21 cellular contexts compared by ENCODE assay signal in genomic region chr4:105162123-105162796, GRCh38. TPM values are rescaled to one million over a fixed set of nuclear protein-coding genes. Genes with fewer than 3 reads are reported as not detected.
A peak's percentile ranks its signal among the peaks of the same experiment; 100 is the strongest.
DNase-seq lines count a peak whose midpoint lies in the region; ATAC-seq, FAIRE-seq and TF ChIP-seq lines count a peak whose summit lies in the region.
"Had no signal": no experiment of that assay in that cellular context is flagged by ENCODE, and none has a peak within 500 bp of the region (broad histone marks: within the 10 kb centered on the region; RNA-seq: fewer than 3 reads in every experiment).

No MANE protein-coding gene starts in this region.

- peak; percentile 52 for FAIRE-seq in GM12891 (lab: Jason Lieb, UNC)
- FAIRE-seq: endometrium, HTR-8/SVneo had no signal

- TF ChIP-seq POLR2A in GM12891 (IDR thresholded peaks at IDR 0.05; ENCODE audit: low read depth, low read length) (no peak), erythroblast (IDR thresholded peaks at IDR 0.05; ENCODE audit: low read length) (no peak)

- DNase-seq in GM12891 (ENCODE audit: insufficient read length, low spot score), result no peak
- DNase-seq in erythroblast (lab: John Stamatoyannopoulos, UW), result peak; percentile 18 to 48
- DNase-seq in NCI-H1694 treated with DMSO at 0.1 percent for 48 hours (lab: John Stamatoyannopoulos, UW), result no peak
- DNase-seq: aorta; C1 segment of cervical spinal cord; Calu3; kidney; MV-4-11; NCI-H2227 treated with DMSO at 0.1 percent for 48 hours; NCI-H774; stimulated activated CD4-positive, alpha-beta T cell treated with anti-CD3 and anti-CD28 coated beads, Interleukin-15, amount 100 ng/mL, for 24 hours; stimulated activated naive CD8-positive, alpha-beta T cell treated with anti-CD3 and anti-CD28 coated beads, Interleukin-15, Interleukin-2, amounts not matched to agents 100 U/mL and 50 U/mL, for 24 hours; WERI-Rb-1 had no signal

- ATAC-seq in GM18867 (IDR thresholded peaks at IDR 0.05; ENCODE audit: unreplicated experiment) (peak; percentile 63), HG02885 (IDR thresholded peaks at IDR 0.05; ENCODE audit: poor library complexity, unreplicated experiment) (peak; percentile 51), HG03571 (IDR thresholded peaks at IDR 0.05; ENCODE audit: unreplicated experiment) (no peak), GM21390 (IDR thresholded peaks at IDR 0.05; ENCODE audit: unreplicated experiment) (no peak)
- ATAC-seq: activated T-helper 17 cell treated with anti-CD3 and anti-CD28 coated beads, Interleukin-2, amount 50 U/mL, for 72 hours; HCT116; stimulated activated naive CD8-positive, alpha-beta T cell treated with anti-CD3 and anti-CD28 coated beads, Interleukin-15, Interleukin-2, amounts not matched to agents 100 U/mL and 50 U/mL, for 24 hours had no signal

TF ChIP-seq in GM12891, 5 proteins besides CTCF, POLR2A, EP300 and RAD21:
- TF ChIP-seq POU2F2 (IDR thresholded peaks at IDR 0.05; ENCODE audit: low read depth, low read length), result no peak
- no peak for TF ChIP-seq TAF1 (IDR thresholded peaks at IDR 0.05; ENCODE audit: low read depth, low read length)
- no peak for TF ChIP-seq POLR2AphosphoS5 (IDR thresholded peaks at IDR 0.05; ENCODE audit: low read depth, low read length)
- no peak for TF ChIP-seq SPI1 (IDR thresholded peaks at IDR 0.05; ENCODE audit: low read depth, low read length)
TF ChIP-seq in GM12891: peak in this region for 0.

RNA-seq across cellular contexts. Expression of gene TET2, which starts 15.6 kb away (rescaled TPM):
- polyA plus RNA-seq in GM12891 (2012; ENCODE audit: low read depth, missing spikeins), result 7.3 TPM

Comparison
In these comparisons a context has a peak if more than half of its experiments do, and no peak if none do; other contexts are left out.
1. DNase-seq: peak in erythroblast (2 of 2); none in GM12891 (single experiment) and NCI-H1694 treated with DMSO at 0.1 percent for 48 hours (single experiment).
2. ATAC-seq: peak in GM18867 (single experiment) and HG02885 (single experiment); none in HG03571 (single experiment) and GM21390 (single experiment).